21 cellular contexts compared by ENCODE assay signal in the genomic region with DNA sequence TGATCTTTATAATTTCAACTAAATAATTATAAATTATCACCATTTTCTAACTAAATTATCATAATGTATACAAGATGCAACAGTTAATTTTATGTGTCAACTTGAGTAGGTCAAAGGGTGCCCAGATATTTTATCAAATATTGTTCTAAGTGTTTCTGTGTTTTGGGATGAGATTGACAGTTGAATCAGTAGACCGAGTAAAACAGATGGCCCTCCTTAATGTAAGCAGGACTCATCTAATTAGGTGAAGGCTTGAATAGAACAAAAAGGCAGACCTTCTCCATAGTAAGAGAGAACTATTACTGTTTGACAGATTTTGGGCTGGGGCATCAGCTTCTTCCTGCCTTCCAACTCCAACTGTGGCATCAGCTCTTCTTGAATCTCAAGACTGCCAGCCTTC.
DNase-seq lines count a peak whose midpoint lies in the region; ATAC-seq, FAIRE-seq and TF ChIP-seq lines count a peak whose summit lies in the region.
"Had no signal": no experiment of that assay in that cellular context is flagged by ENCODE, and none has a peak within 500 bp of the region (broad histone marks: within the 10 kb centered on the region; RNA-seq: fewer than 3 reads in every experiment).

No MANE protein-coding gene starts in this region.

- no peaks in the 10 kb centered on the region for H3K36me3 ChIP-seq in neuronal stem cell (replicated peaks in 1 of 2; ENCODE audit: control insufficient read depth in 2 of 2, insufficient read depth in 2 of 2, low read length in 2 of 2)

- no peaks in the 10 kb centered on the region for H3K4me1 Mint-ChIP-seq in natural killer cell treated with Interleukin-12 subunit alpha and Interleukin-12 subunit beta and Interleukin-15 and Interleukin-18, amount 100 ng/mL, for 72 hours (ENCODE audit: low read depth in 2 of 2)
- H3K4me1 Mint-ChIP-seq: IgD-negative memory B cell had no signal

- no peak overlapping the region for H3K9ac ChIP-seq in neuronal stem cell (ENCODE audit: low read depth, low read length, poor library complexity)
- H3K9ac ChIP-seq: GM23248 had no signal

- H3K36me3 Mint-ChIP-seq in natural killer cell treated with Interleukin-12 subunit alpha and Interleukin-12 subunit beta and Interleukin-15 and Interleukin-18, amount 100 ng/mL, for 72 hours = peaks cover 5% of the 10 kb centered on the region
- H3K36me3 Mint-ChIP-seq: IgD-negative memory B cell had no signal

- no peaks in the 10 kb centered on the region for H3K27me3 Mint-ChIP-seq in natural killer cell treated with Interleukin-12 subunit alpha and Interleukin-12 subunit beta and Interleukin-15 and Interleukin-18, amount 100 ng/mL, for 72 hours
- H3K27me3 Mint-ChIP-seq: CD4-positive, alpha-beta T cell; IgD-negative memory B cell had no signal

- no peaks in the 10 kb centered on the region for H3K79me1 ChIP-seq in neuronal stem cell (ENCODE audit: low read depth, low read length)

- no peak overlapping the region for H3K18ac ChIP-seq in neuronal stem cell (ENCODE audit: low read length)

- no peak overlapping the region for H2BK120ac ChIP-seq in neuronal stem cell (ENCODE audit: low read depth, low read length)

- H2BK12ac ChIP-seq in neuronal stem cell (ENCODE audit: low read length) = no peak overlapping the region

- peak overlapping the region; percentile 47 for H2AFZ ChIP-seq in neuronal stem cell (ENCODE audit: low read length)
- H2AFZ ChIP-seq: GM23248 had no signal

- no peak overlapping the region for H2AK5ac ChIP-seq in neuronal stem cell (ENCODE audit: low read depth, low read length)

- FAIRE-seq in frontal cortex (lab: Jason Lieb, UNC) = no peak
- FAIRE-seq: GM12891, H54, HepG2 had no signal

- peaks cover 0 to 1% of the 10 kb centered on the region in 2 donors for H3K4me1 ChIP-seq in neuronal stem cell (ENCODE audit: control insufficient read depth in 2 of 2, insufficient read depth in 1 of 2, low read depth in 1 of 2, low read length in 2 of 2)
- H3K4me1 ChIP-seq: Caco-2 had no signal

- no peak overlapping the region for H4K91ac ChIP-seq in neuronal stem cell (ENCODE audit: low read depth, low read length, poor library complexity)

- no peak overlapping the region for H2BK15ac ChIP-seq in neuronal stem cell (ENCODE audit: low read length)

- no peak overlapping the region for H3K4me3 ChIP-seq in neuronal stem cell (ENCODE audit: low read length in 2 of 2)
- H3K4me3 ChIP-seq: GM23248 had no signal

- no peak overlapping the region for H3K23ac ChIP-seq in neuronal stem cell (ENCODE audit: low read depth, low read length, poor library complexity)

- H3K27ac ChIP-seq in neuronal stem cell (replicated peaks; ENCODE audit: low read length) = no peak overlapping the region
- H3K27ac ChIP-seq: C4-2B, GM23248 had no signal

- no peak overlapping the region for H3K4ac ChIP-seq in neuronal stem cell (ENCODE audit: low read length)

- H3K9me3 Mint-ChIP-seq in natural killer cell treated with Interleukin-12 subunit alpha and Interleukin-12 subunit beta and Interleukin-15 and Interleukin-18, amount 100 ng/mL, for 72 hours = peaks cover 13% of the 10 kb centered on the region

- H4K8ac ChIP-seq in neuronal stem cell (ENCODE audit: low read depth, low read length) = no peak overlapping the region

- no peaks in the 10 kb centered on the region for H3K27me3 ChIP-seq in neuronal stem cell (ENCODE audit: control insufficient read depth in 3 of 3, insufficient read depth in 3 of 3, low read depth in 1 of 3, low read length in 3 of 3)

- H3K14ac ChIP-seq in neuronal stem cell (ENCODE audit: low read length) = no peak overlapping the region

- no peak overlapping the region for H3K4me2 ChIP-seq in neuronal stem cell (ENCODE audit: insufficient read depth, low read length, poor library complexity, severe bottlenecking)

- no peak for TF ChIP-seq POLR2A in erythroblast (IDR thresholded peaks at IDR 0.05; ENCODE audit: low read length)

- H2BK5ac ChIP-seq in neuronal stem cell (ENCODE audit: low read length) = no peak overlapping the region

- WGBS in neuronal stem cell (ENCODE audit: extremely low coverage in 2 of 2, insufficient read length in 2 of 2, insufficient replicate concordance in 1 of 2), 2 donors = no CpG with 5 or more reads among the region's 1 CpG

- no peak overlapping the region for H3K4me3 Mint-ChIP-seq in natural killer cell treated with Interleukin-12 subunit alpha and Interleukin-12 subunit beta and Interleukin-15 and Interleukin-18, amount 100 ng/mL, for 72 hours
- H3K4me3 Mint-ChIP-seq: CD4-positive, alpha-beta T cell; IgD-negative memory B cell had no signal

- DNase-seq in DMS 273 (lab: John Stamatoyannopoulos, UW; ENCODE audit: unreplicated experiment) = peak; percentile 73
- DNase-seq in NCI-H446 treated with DMSO at 0.1 percent for 48 hours (lab: John Stamatoyannopoulos, UW) = peak; percentile 93
- peak; percentile 28 for DNase-seq in NCI-H82 treated with DMSO at 0.1 percent for 48 hours (lab: John Stamatoyannopoulos, UW; ENCODE audit: unreplicated experiment)
- DNase-seq in neuronal stem cell (ENCODE audit: low spot score) = no peak
- no peak for DNase-seq in natural killer cell treated with Interleukin-12 subunit alpha and Interleukin-12 subunit beta and Interleukin-15 and Interleukin-18, amount 100 ng/mL, for 72 hours (ENCODE audit: low spot score)
- DNase-seq in erythroblast (lab: John Stamatoyannopoulos, UW) = no peak
- DNase-seq in frontal cortex (ENCODE audit: low spot score in 2 of 2) = no peak
- DNase-seq: ACHN; Caco-2; CD4-positive, alpha-beta T cell; DMS53; DND-41; EL; GM23248; HCEC 1CT; KBM-7 had no signal

- no peaks in the 10 kb centered on the region for H3K9me3 ChIP-seq in neuronal stem cell (replicated peaks in 1 of 2; ENCODE audit: control insufficient read depth in 2 of 2, insufficient read depth in 1 of 2, low read depth in 1 of 2, low read length in 2 of 2)
- H3K9me3 ChIP-seq: Caco-2 had no signal

- ATAC-seq in natural killer cell treated with Interleukin-12 subunit alpha and Interleukin-12 subunit beta and Interleukin-15 and Interleukin-18, amount 100 ng/mL, for 72 hours = no peak
- ATAC-seq: HepG2 had no signal

- H3K27ac Mint-ChIP-seq in natural killer cell treated with Interleukin-12 subunit alpha and Interleukin-12 subunit beta and Interleukin-15 and Interleukin-18, amount 100 ng/mL, for 72 hours = no peak overlapping the region
- H3K27ac Mint-ChIP-seq: CD4-positive, alpha-beta T cell; IgD-negative memory B cell had no signal

Comparison
In these comparisons a context has a peak if more than half of its experiments do, and no peak if none do; other contexts are left out.
1. DNase-seq: peak in DMS 273 (single experiment), NCI-H446 treated with DMSO at 0.1 percent for 48 hours (single experiment) and NCI-H82 treated with DMSO at 0.1 percent for 48 hours (single experiment); none in neuronal stem cell (single experiment), natural killer cell treated with Interleukin-12 subunit alpha and Interleukin-12 subunit beta and Interleukin-15 and Interleukin-18, amount 100 ng/mL, for 72 hours (single experiment), erythroblast (0 of 2) and frontal cortex (0 of 2).